12 cellular contexts compared by ENCODE assay signal in genomic region chr15:31405200-31405929, GRCh38.
DNase-seq lines count a peak whose midpoint lies in the region; ATAC-seq lines count a peak whose summit lies in the region.
"Had no signal": no experiment of that assay in that cellular context is flagged by ENCODE, and none has a peak within 500 bp of the region (broad histone marks: within the 10 kb centered on the region; RNA-seq: fewer than 3 reads in every experiment).

No MANE protein-coding gene starts in this region.

- H3K9me3 ChIP-seq in naive thymus-derived CD4-positive, alpha-beta T cell (ENCODE audit: control insufficient read depth in 2 of 3, low read length in 3 of 3) = peaks cover 0 to 13% (median 10%) of the 10 kb centered on the region in 3 experiments

- no peaks in the 10 kb centered on the region for H3K27me3 ChIP-seq in naive thymus-derived CD4-positive, alpha-beta T cell (ENCODE audit: control insufficient read depth in 2 of 2, insufficient read depth in 2 of 2, low read length in 2 of 2)
- H3K27me3 ChIP-seq: brain microvascular endothelial cell had no signal

- H3K4me1 ChIP-seq in naive thymus-derived CD4-positive, alpha-beta T cell (ENCODE audit: control insufficient read depth in 2 of 2, insufficient read depth in 2 of 2, low read length in 2 of 2) = peaks cover 0 to 12% of the 10 kb centered on the region in 2 donors

- DNase-seq in NCI-H2171 treated with DMSO at 0.1 percent for 48 hours (lab: John Stamatoyannopoulos, UW) (peak; percentile 11), NCI-H2171 (lab: John Stamatoyannopoulos, UW) (no peak), M059J (ENCODE audit: low read depth) (peak; percentile 61), NCI-H1092 (lab: John Stamatoyannopoulos, UW) (no peak)
- DNase-seq in activated CD4-positive, alpha-beta memory T cell treated with anti-CD3 and anti-CD28 coated beads, Interleukin-2, amount 10 ng/mL, durations not matched to agents 7 days and 5 days = no peak
- no peak for DNase-seq in naive thymus-derived CD4-positive, alpha-beta T cell
- DNase-seq: activated CD4-positive, CD25-positive, alpha-beta regulatory T cell; brain microvascular endothelial cell; NCI-H774; retina had no signal

- POLR2A ChIA-PET in activated CD4-positive, alpha-beta memory T cell treated with anti-CD3 and anti-CD28 coated beads, Interleukin-2, amount 10 ng/mL, durations not matched to agents 7 days and 5 days (lab: Charles Lee) = interaction anchor here (0.7 to 2.9 kb wide), 6 partner anchors 13 to 79 kb away, joined by 3 to 19 read pairs (median 3); no protein-coding TSS in a partner anchor
- POLR2A ChIA-PET in naive thymus-derived CD4-positive, alpha-beta T cell (lab: Charles Lee) = interaction anchor here (0.7 to 1.9 kb wide), 8 partner anchors 11 to 77 kb away, joined by 3 to 6 read pairs (median 3); no protein-coding TSS in a partner anchor

- CTCF ChIA-PET in activated CD4-positive, alpha-beta memory T cell treated with anti-CD3 and anti-CD28 coated beads, Interleukin-2, amount 10 ng/mL, durations not matched to agents 7 days and 5 days (lab: Charles Lee) = interaction anchor here (1.5 to 4.3 kb wide), 2 partner anchors 13 to 30 kb away, joined by 4 to 16 read pairs; no protein-coding TSS in a partner anchor
- CTCF ChIA-PET in naive thymus-derived CD4-positive, alpha-beta T cell (lab: Charles Lee) = interaction anchor here (0.6 to 1.2 kb wide), 3 partner anchors 27 to 39 kb away, joined by 3 to 4 read pairs (median 4); no protein-coding TSS in a partner anchor

- H3K4me3 ChIP-seq in naive thymus-derived CD4-positive, alpha-beta T cell (ENCODE audit: low read length) = no peak overlapping the region

- peaks cover 8% of the 10 kb centered on the region for H3K27me3 Mint-ChIP-seq in activated CD4-positive, alpha-beta memory T cell treated with anti-CD3 and anti-CD28 coated beads, Interleukin-2, amount 10 ng/mL, durations not matched to agents 7 days and 5 days
- peaks cover 0 to 4% (median 0%) of the 10 kb centered on the region in 5 donors for H3K27me3 Mint-ChIP-seq in naive thymus-derived CD4-positive, alpha-beta T cell

- intact Hi-C loops in naive thymus-derived CD4-positive, alpha-beta T cell (cut with micrococcal nuclease) = no loop called here

- H3K27ac ChIP-seq in naive thymus-derived CD4-positive, alpha-beta T cell (ENCODE audit: low read depth, low read length) = no peak overlapping the region
- H3K27ac ChIP-seq: brain microvascular endothelial cell had no signal

- H3K36me3 Mint-ChIP-seq in activated CD4-positive, alpha-beta memory T cell treated with anti-CD3 and anti-CD28 coated beads, Interleukin-2, amount 10 ng/mL, durations not matched to agents 7 days and 5 days (ENCODE audit: low read depth) = peaks cover 23% of the 10 kb centered on the region
- peaks cover 7 to 28% (median 10%) of the 10 kb centered on the region in 5 donors for H3K36me3 Mint-ChIP-seq in naive thymus-derived CD4-positive, alpha-beta T cell

- H3K36me3 ChIP-seq in naive thymus-derived CD4-positive, alpha-beta T cell (ENCODE audit: control insufficient read depth in 2 of 3, insufficient read depth in 3 of 3, low read length in 3 of 3) = no peaks in the 10 kb centered on the region
- H3K36me3 ChIP-seq: brain microvascular endothelial cell had no signal

- H3K4me1 Mint-ChIP-seq in activated CD4-positive, alpha-beta memory T cell treated with anti-CD3 and anti-CD28 coated beads, Interleukin-2, amount 10 ng/mL, durations not matched to agents 7 days and 5 days = peaks cover 23% of the 10 kb centered on the region
- H3K4me1 Mint-ChIP-seq in naive thymus-derived CD4-positive, alpha-beta T cell = peaks cover 10 to 32% (median 16%) of the 10 kb centered on the region in 7 donors

- H3K4me3 Mint-ChIP-seq in activated CD4-positive, alpha-beta memory T cell treated with anti-CD3 and anti-CD28 coated beads, Interleukin-2, amount 10 ng/mL, durations not matched to agents 7 days and 5 days = no peak overlapping the region
- H3K4me3 Mint-ChIP-seq in naive thymus-derived CD4-positive, alpha-beta T cell = peak overlapping the region in 5 of 10 donors; percentile 5 to 58 (median 27)

- peak overlapping the region; percentile 62 for H3K27ac Mint-ChIP-seq in activated CD4-positive, alpha-beta memory T cell treated with anti-CD3 and anti-CD28 coated beads, Interleukin-2, amount 10 ng/mL, durations not matched to agents 7 days and 5 days
- H3K27ac Mint-ChIP-seq in naive thymus-derived CD4-positive, alpha-beta T cell = peak overlapping the region in 8 of 9 donors; percentile 50 to 91 (median 79)

- peaks cover 22% of the 10 kb centered on the region for H3K9me3 Mint-ChIP-seq in activated CD4-positive, alpha-beta memory T cell treated with anti-CD3 and anti-CD28 coated beads, Interleukin-2, amount 10 ng/mL, durations not matched to agents 7 days and 5 days
- H3K9me3 Mint-ChIP-seq in naive thymus-derived CD4-positive, alpha-beta T cell = peaks cover 5 to 30% (median 12%) of the 10 kb centered on the region in 11 donors

- peak; percentile 64 for ATAC-seq in naive thymus-derived CD4-positive, alpha-beta T cell
- ATAC-seq in GM21423 (IDR thresholded peaks at IDR 0.05; ENCODE audit: unreplicated experiment) = no peak
- no peak for ATAC-seq in HG02798 (IDR thresholded peaks at IDR 0.05; ENCODE audit: poor library complexity, unreplicated experiment)

Comparison
In these comparisons a context has a peak if more than half of its experiments do, and no peak if none do; other contexts are left out.
1. DNase-seq: peak in NCI-H2171 treated with DMSO at 0.1 percent for 48 hours (single experiment) and M059J (single experiment); none in NCI-H2171 (single experiment), activated CD4-positive, alpha-beta memory T cell treated with anti-CD3 and anti-CD28 coated beads, Interleukin-2, amount 10 ng/mL, durations not matched to agents 7 days and 5 days (single experiment), naive thymus-derived CD4-positive, alpha-beta T cell (0 of 9) and NCI-H1092 (single experiment).